13 cellular contexts compared by ENCODE assay signal in genomic region chr12:132194056-132194455, GRCh38. TPM values are rescaled to one million over a fixed set of nuclear protein-coding genes. Genes with fewer than 3 reads are reported as not detected.
DNase-seq lines count a peak whose midpoint lies in the region; ATAC-seq and TF ChIP-seq lines count a peak whose summit lies in the region.
"Had no signal": no experiment of that assay in that cellular context is flagged by ENCODE, and none has a peak within 500 bp of the region (broad histone marks: within the 10 kb centered on the region; RNA-seq: fewer than 3 reads in every experiment).

No MANE protein-coding gene starts in this region.

- no peak overlapping the region for H3K27ac ChIP-seq in RWPE2 (ENCODE audit: poor library complexity, severe bottlenecking)
- H3K27ac ChIP-seq: spleen had no signal

- H3K4me3 Mint-ChIP-seq in glutamatergic neuron (ENCODE audit: unreplicated experiment), result no peak overlapping the region
- H3K4me3 Mint-ChIP-seq: T-helper 1 cell treated with Interleukin-12 subunit alpha and Interleukin-12 subunit beta and Interleukin-4 antibody, amounts not matched to agents 30 μg/mL and 1 μg/mL, for 36 hours had no signal

- peaks cover 4% of the 10 kb centered on the region for H3K27me3 Mint-ChIP-seq in glutamatergic neuron (ENCODE audit: unreplicated experiment)

- ATAC-seq in RWPE2 (ENCODE audit: low read depth) (no peak), omental fat pad (ENCODE audit: low FRiP score) (no peak)

- H3K4me1 Mint-ChIP-seq in glutamatergic neuron (ENCODE audit: low read depth, unreplicated experiment), result no peaks in the 10 kb centered on the region

- no peak overlapping the region for H3K4me3 ChIP-seq in AG10803 (ENCODE audit: low read length)
- no peak overlapping the region for H3K4me3 ChIP-seq in RWPE2 (ENCODE audit: severe bottlenecking)
- H3K4me3 ChIP-seq: spleen had no signal

- H3K27ac Mint-ChIP-seq in glutamatergic neuron (ENCODE audit: unreplicated experiment), result no peak overlapping the region
- H3K27ac Mint-ChIP-seq: T-helper 1 cell treated with Interleukin-12 subunit alpha and Interleukin-12 subunit beta and Interleukin-4 antibody, amounts not matched to agents 30 μg/mL and 1 μg/mL, for 36 hours had no signal

- no peaks in the 10 kb centered on the region for H3K4me1 ChIP-seq in RWPE2 (ENCODE audit: insufficient read depth, poor library complexity, severe bottlenecking)

- H3K36me3 ChIP-seq in RWPE2 (ENCODE audit: low read depth), result no peaks in the 10 kb centered on the region
- H3K36me3 ChIP-seq: spleen had no signal

- H3K9me3 ChIP-seq in RWPE2 (ENCODE audit: severe bottlenecking), result peaks cover 5% of the 10 kb centered on the region

- DNase-seq in AG10803 (ENCODE audit: low read depth) (no peak), RWPE2 (ENCODE audit: low spot score) (no peak), glutamatergic neuron (no peak), NCI-H526 treated with DMSO at 0.1 percent for 48 hours (lab: John Stamatoyannopoulos, UW) (no peak), NCI-H2227 treated with DMSO at 0.1 percent for 48 hours (lab: John Stamatoyannopoulos, UW) (no peak), omental fat pad (ENCODE audit: low spot score) (no peak), NCI-H128 (lab: John Stamatoyannopoulos, UW; ENCODE audit: unreplicated experiment) (no peak)
- DNase-seq: hippocampal formation, MV-4-11, NCI-H748 treated with DMSO at 0.1 percent for 48 hours, spleen had no signal

- H3K27me3 ChIP-seq in RWPE2 (ENCODE audit: insufficient read depth, poor library complexity, severe bottlenecking), result peaks cover 12% of the 10 kb centered on the region

- peaks cover 2% of the 10 kb centered on the region for H3K9me3 Mint-ChIP-seq in glutamatergic neuron (ENCODE audit: unreplicated experiment)

- peak; percentile 23 for TF ChIP-seq CTCF in AG10803 (conservative IDR thresholded peaks at IDR 0.05; ENCODE audit: low read length)
- peak; percentile 26; the same call in 1 of the 2 replicates for TF ChIP-seq CTCF in GM12874 (IDR thresholded peaks at IDR 0.05; ENCODE audit: insufficient read depth, low read depth, low read length)
- TF ChIP-seq CTCF in RWPE2 (IDR thresholded peaks at IDR 0.05; ENCODE audit: poor library complexity, severe bottlenecking), result peak; percentile 21
- TF ChIP-seq CTCF in glutamatergic neuron (IDR thresholded peaks at IDR 0.05; ENCODE audit: partially characterized antibody, unreplicated experiment), result peak; percentile 43
- TF ChIP-seq CTCF in omental fat pad (IDR thresholded peaks at IDR 0.05), result no peak

- H3K36me3 Mint-ChIP-seq in glutamatergic neuron (ENCODE audit: unreplicated experiment), result peaks cover 4% of the 10 kb centered on the region

RNA-seq across cellular contexts. Expression of gene NOC4L, which starts 49.8 kb away (rescaled TPM):
- 17.8 TPM for total RNA-seq in glutamatergic neuron (ENCODE audit: unreplicated experiment)
- total RNA-seq in omental fat pad, result 10 to 100 TPM in 1 of 4 donors, 1 to 10 TPM in 3; 6.4 to 16.1 (median 9.3) TPM

RNA-seq across cellular contexts. Expression of gene DDX51, which starts 49.9 kb away (rescaled TPM):
- 24.9 TPM for total RNA-seq in glutamatergic neuron (ENCODE audit: unreplicated experiment)
- total RNA-seq in omental fat pad, result 10 to 100 TPM in 2 of 4 donors, 1 to 10 TPM in 2; 6.5 to 32.2 (median 10.4) TPM

Comparison
In these comparisons a context has a peak if more than half of its experiments do, and no peak if none do; other contexts are left out.
1. CTCF ChIP-seq: peak in AG10803 (single experiment), GM12874 (single experiment), RWPE2 (single experiment) and glutamatergic neuron (single experiment); none in omental fat pad (0 of 3).